In genomic region chr11:67489860-67490726, GRCh38 we compare ENCODE assay signal across 19 cellular contexts. TPM values are rescaled to one million over a fixed set of nuclear protein-coding genes. Genes with fewer than 3 reads are reported as not detected.
DNase-seq lines count a peak whose midpoint lies in the region; ATAC-seq, FAIRE-seq and TF ChIP-seq lines count a peak whose summit lies in the region.
"Had no signal": no experiment of that assay in that cellular context is flagged by ENCODE, and none has a peak within 500 bp of the region (broad histone marks: within the 10 kb centered on the region; RNA-seq: fewer than 3 reads in every experiment).

No MANE protein-coding gene starts in this region.

- H3K9me2 ChIP-seq in PC-9 (ENCODE audit: insufficient read depth), result no peaks in the 10 kb centered on the region
- H3K9me2 ChIP-seq: SK-N-SH had no signal

- H3K9me3 Mint-ChIP-seq in activated naive CD4-positive, alpha-beta T cell treated with anti-CD3 and anti-CD28 coated beads for 36 hours, result no peaks in the 10 kb centered on the region
- H3K9me3 Mint-ChIP-seq in effector memory CD8-positive, alpha-beta T cell, result no peaks in the 10 kb centered on the region
- H3K9me3 Mint-ChIP-seq in stimulated activated memory B cell treated with anti-CD40 and anti-IgM and Interleukin-4, amounts not matched to agents 10 μg/mL and 1 μg/mL and 100 μg/mL, for 72 hours, result no peaks in the 10 kb centered on the region

- H3K36me3 ChIP-seq in PC-9 (ENCODE audit: low read depth) (no peaks in the 10 kb centered on the region), small intestine (ENCODE audit: control insufficient read depth in 2 of 2, insufficient read depth in 2 of 2, low read length in 2 of 2) (peaks cover 3 to 30% of the 10 kb centered on the region in 2 donors)
- H3K36me3 ChIP-seq: uterus had no signal

- peak overlapping the region; percentile 80 for H3K27ac Mint-ChIP-seq in activated naive CD4-positive, alpha-beta T cell treated with anti-CD3 and anti-CD28 coated beads for 36 hours
- H3K27ac Mint-ChIP-seq in effector memory CD8-positive, alpha-beta T cell, result peak overlapping the region; percentile 57 to 88
- H3K27ac Mint-ChIP-seq in stimulated activated memory B cell treated with anti-CD40 and anti-IgM and Interleukin-4, amounts not matched to agents 10 μg/mL and 1 μg/mL and 100 μg/mL, for 72 hours, result peak overlapping the region; percentile 93

- no peaks in the 10 kb centered on the region for H3K4me1 ChIP-seq in PC-9 (replicated peaks; ENCODE audit: insufficient read depth)
- H3K4me1 ChIP-seq in small intestine (ENCODE audit: control insufficient read depth in 2 of 2, insufficient read depth in 1 of 2, low read depth in 1 of 2, low read length in 1 of 2), result peaks cover 0 to 2% of the 10 kb centered on the region in 2 donors
- H3K4me1 ChIP-seq: uterus had no signal

- no peak overlapping the region for H3K4me3 Mint-ChIP-seq in activated naive CD4-positive, alpha-beta T cell treated with anti-CD3 and anti-CD28 coated beads for 36 hours
- H3K4me3 Mint-ChIP-seq in effector memory CD8-positive, alpha-beta T cell, result no peak overlapping the region
- no peak overlapping the region for H3K4me3 Mint-ChIP-seq in stimulated activated memory B cell treated with anti-CD40 and anti-IgM and Interleukin-4, amounts not matched to agents 10 μg/mL and 1 μg/mL and 100 μg/mL, for 72 hours

- POLR2A ChIA-PET in PC-9 (lab: Charles Lee; ENCODE audit: unreplicated experiment), result interaction anchor here (0.5 to 0.7 kb wide), 2 partner anchors 271 to 311 kb away, joined by 3 to 9 read pairs; no protein-coding TSS in a partner anchor

- H3K27me3 ChIP-seq in PC-9 (ENCODE audit: insufficient read depth, low read depth), result no peaks in the 10 kb centered on the region
- no peaks in the 10 kb centered on the region for H3K27me3 ChIP-seq in small intestine (ENCODE audit: control insufficient read depth in 2 of 2, insufficient read depth in 2 of 2, low read length in 2 of 2)
- H3K27me3 ChIP-seq: uterus had no signal

- WGBS in small intestine, 3 donors, result 88 to 89% (median 89%) methylated on average over 23 of the region's 23 CpGs

- H3K79me2 ChIP-seq in PC-9 (ENCODE audit: low read depth), result peaks cover 1% of the 10 kb centered on the region; the same call in 1 of the 2 replicates

- TSS peak; percentile 15 for BruUV-seq in PC-9 (replicated peaks; lab: Mats Ljungman, UMichigan)

- no peak overlapping the region for H2AFZ ChIP-seq in PC-9

- H3K4me1 Mint-ChIP-seq in activated naive CD4-positive, alpha-beta T cell treated with anti-CD3 and anti-CD28 coated beads for 36 hours (ENCODE audit: low read depth), result peaks cover 41% of the 10 kb centered on the region
- H3K4me1 Mint-ChIP-seq in effector memory CD8-positive, alpha-beta T cell (ENCODE audit: low read depth in 2 of 2), result peaks cover 36 to 40% of the 10 kb centered on the region in 2 donors
- peaks cover 61% of the 10 kb centered on the region for H3K4me1 Mint-ChIP-seq in stimulated activated memory B cell treated with anti-CD40 and anti-IgM and Interleukin-4, amounts not matched to agents 10 μg/mL and 1 μg/mL and 100 μg/mL, for 72 hours

- H3K4me3 ChIP-seq in PC-9 (no peak overlapping the region), small intestine (ENCODE audit: low read depth in 1 of 2, low read length in 2 of 2) (no peak overlapping the region)
- H3K4me3 ChIP-seq: uterus had no signal

- no peaks in the 10 kb centered on the region for H3K9me3 ChIP-seq in PC-9 (ENCODE audit: insufficient read depth, low read depth)
- no peaks in the 10 kb centered on the region for H3K9me3 ChIP-seq in small intestine (ENCODE audit: control insufficient read depth, low read depth)
- H3K9me3 ChIP-seq: SK-N-SH, uterus had no signal

- no peaks in the 10 kb centered on the region for H3K27me3 Mint-ChIP-seq in activated naive CD4-positive, alpha-beta T cell treated with anti-CD3 and anti-CD28 coated beads for 36 hours (ENCODE audit: low read depth)
- H3K27me3 Mint-ChIP-seq in effector memory CD8-positive, alpha-beta T cell, result no peaks in the 10 kb centered on the region
- no peaks in the 10 kb centered on the region for H3K27me3 Mint-ChIP-seq in stimulated activated memory B cell treated with anti-CD40 and anti-IgM and Interleukin-4, amounts not matched to agents 10 μg/mL and 1 μg/mL and 100 μg/mL, for 72 hours

- no peak for DNase-seq in activated naive CD4-positive, alpha-beta T cell treated with anti-CD3 and anti-CD28 coated beads for 36 hours
- DNase-seq in activated naive CD4-positive, alpha-beta T cell treated with anti-CD3 and anti-CD28 coated beads, Interleukin-2, amount 50 U/mL, for 16 hours, result no peak
- DNase-seq in PC-9 (peak in 1 of 2 experiments; percentile 34), small intestine (no peak), kidney tubule cell (ENCODE audit: low spot score) (no peak)
- DNase-seq in effector memory CD8-positive, alpha-beta T cell, result no peak
- DNase-seq: activated CD4-positive, CD25-positive, alpha-beta regulatory T cell; activated effector memory CD4-positive, alpha-beta T cell treated with Interleukin-2 at 50 U/mL for 16 hours; cerebellar nuclear complex; glutamatergic neuron; NCI-H187 treated with DMSO at 0.1 percent for 48 hours; SK-N-SH; stimulated activated CD4-positive, alpha-beta T cell treated with anti-CD3 and anti-CD28 coated beads, Interleukin-2, amount 100 ng/mL, for 48 hours; uterus had no signal

- H3K27ac ChIP-seq in PC-9, result no peak overlapping the region
- no peak overlapping the region for H3K27ac ChIP-seq in small intestine (ENCODE audit: low read depth in 1 of 2, low read length in 1 of 2)
- H3K27ac ChIP-seq: epithelial cell of prostate, uterus had no signal

- FAIRE-seq in small intestine (lab: Jason Lieb, UNC), result no peak
- FAIRE-seq: keratinocyte had no signal

- intact Hi-C loops in activated naive CD4-positive, alpha-beta T cell treated with anti-CD3 and anti-CD28 coated beads for 36 hours (cut with micrococcal nuclease), result no loop called here
- intact Hi-C loops in PC-9 (cut with micrococcal nuclease; ENCODE audit: unreplicated experiment), result no loop called here

- H3F3A ChIP-seq in PC-9 (ENCODE audit: insufficient read depth, low read depth), result peaks cover 23% of the 10 kb centered on the region; the same call in 1 of the 2 replicates

- 0 out of 2 replicates have a peak, but pooled peaks cover 5% of the 10 kb centered on the region for H4K20me1 ChIP-seq in PC-9 (ENCODE audit: insufficient read depth)

- no peak for TF ChIP-seq CTCF in PC-9 (conservative IDR thresholded peaks at IDR 0.05)

- H3K4me2 ChIP-seq in PC-9, result no peak overlapping the region
- H3K4me2 ChIP-seq: SK-N-SH had no signal

- ATAC-seq in effector memory CD8-positive, alpha-beta T cell (replicated peaks), result no peak
- ATAC-seq in stimulated activated memory B cell treated with anti-CD40 and anti-IgM and Interleukin-4, amounts not matched to agents 10 μg/mL and 1 μg/mL and 100 μg/mL, for 72 hours, result no peak
- ATAC-seq in GM18511 (IDR thresholded peaks at IDR 0.05; ENCODE audit: unreplicated experiment), result no peak

- CTCF ChIA-PET in activated naive CD4-positive, alpha-beta T cell treated with anti-CD3 and anti-CD28 coated beads for 36 hours (lab: Charles Lee), result no interaction called here
- CTCF ChIA-PET in PC-9 (lab: Charles Lee), result no interaction called here

- peaks cover 34% of the 10 kb centered on the region for H3K36me3 Mint-ChIP-seq in activated naive CD4-positive, alpha-beta T cell treated with anti-CD3 and anti-CD28 coated beads for 36 hours (ENCODE audit: low read depth)
- peaks cover 66% of the 10 kb centered on the region for H3K36me3 Mint-ChIP-seq in effector memory CD8-positive, alpha-beta T cell (ENCODE audit: insufficient read depth)
- peaks cover 59% of the 10 kb centered on the region for H3K36me3 Mint-ChIP-seq in stimulated activated memory B cell treated with anti-CD40 and anti-IgM and Interleukin-4, amounts not matched to agents 10 μg/mL and 1 μg/mL and 100 μg/mL, for 72 hours

RNA-seq across cellular contexts. Expression of gene AIP, which starts 7.3 kb away (rescaled TPM):
- total RNA-seq in activated naive CD4-positive, alpha-beta T cell treated with anti-CD3 and anti-CD28 coated beads for 36 hours, result 100 to 1,000 TPM; 163 to 166 TPM
- 95.3 and 125 TPM in 2 replicates for total RNA-seq in PC-9 (2021)
- polyA plus RNA-seq in small intestine, result 100 to 1,000 TPM in 1 of 3 donors, 10 to 100 TPM in 2; 67.1 to 102 (median 92.1) TPM

RNA-seq across cellular contexts. Expression of gene PITPNM1, which starts 15.1 kb away (rescaled TPM):
- 100 to 1,000 TPM; 112 to 127 TPM for total RNA-seq in activated naive CD4-positive, alpha-beta T cell treated with anti-CD3 and anti-CD28 coated beads for 36 hours
- total RNA-seq in PC-9 (2021), result 84.0 and 116 TPM in 2 replicates
- 10 to 100 TPM; 31.2 to 38.0 (median 33.8) TPM for polyA plus RNA-seq in small intestine

RNA-seq across cellular contexts. Expression of gene CDK2AP2, which starts 17.9 kb away (rescaled TPM):
- 10 to 100 TPM; 53.7 to 55.1 TPM for total RNA-seq in activated naive CD4-positive, alpha-beta T cell treated with anti-CD3 and anti-CD28 coated beads for 36 hours
- 80.0 and 89.3 TPM in 2 replicates for total RNA-seq in PC-9 (2021)
- polyA plus RNA-seq in small intestine, result 100 to 1,000 TPM in 2 of 3 donors, 10 to 100 TPM in 1; 87.8 to 108 (median 107) TPM

RNA-seq across cellular contexts. Expression of gene TMEM134, which starts 21.0 kb away (rescaled TPM):
- total RNA-seq in activated naive CD4-positive, alpha-beta T cell treated with anti-CD3 and anti-CD28 coated beads for 36 hours, result 10 to 100 TPM; 52.6 to 56.1 TPM
- 85.7 and 125 TPM in 2 replicates for total RNA-seq in PC-9 (2021)
- polyA plus RNA-seq in small intestine, result 100 to 1,000 TPM in 1 of 3 donors, 10 to 100 TPM in 2; 70.7 to 119 (median 71.7) TPM

RNA-seq across cellular contexts. Expression of gene CABP2, which starts 33.2 kb away (rescaled TPM):
- not detected for total RNA-seq in activated naive CD4-positive, alpha-beta T cell treated with anti-CD3 and anti-CD28 coated beads for 36 hours
- not detected in 2 replicates for total RNA-seq in PC-9 (2021)
- not detected for polyA plus RNA-seq in small intestine
- total RNA-seq: renal cortical epithelial cell, uterus had no signal
- polyA plus RNA-seq: keratinocyte, SK-N-SH had no signal
